Comparison of ENCODE assay signal across 8 cellular contexts in genomic region chr1:86703696-86704455, GRCh38. TPM values are rescaled to one million over a fixed set of nuclear protein-coding genes. Genes with fewer than 3 reads are reported as not detected.
DNase-seq lines count a peak whose midpoint lies in the region; ATAC-seq and TF ChIP-seq lines count a peak whose summit lies in the region.

No MANE protein-coding gene starts in this region.

- peak overlapping the region; percentile 89 for H2AFZ ChIP-seq in neuronal stem cell (ENCODE audit: low read length)

- H2BK120ac ChIP-seq in neuronal stem cell (ENCODE audit: low read depth, low read length): no peak overlapping the region

- H3K4me3 Mint-ChIP-seq in activated CD8-positive, alpha-beta memory T cell treated with anti-CD3 and anti-CD28 coated beads, Interleukin-2, amount 10 ng/mL, durations not matched to agents 7 days and 5 days: peak overlapping the region; percentile 97

- DNase-seq in ACHN: peak; percentile 38
- peak; percentile 84 for DNase-seq in NCI-H2227 treated with DMSO at 0.1 percent for 48 hours (lab: John Stamatoyannopoulos, UW)
- peak; percentile 71 for DNase-seq in activated CD8-positive, alpha-beta memory T cell treated with anti-CD3 and anti-CD28 coated beads, Interleukin-2, amount 10 ng/mL, durations not matched to agents 7 days and 5 days
- peak in 1 of 2 donors; percentile 12 for DNase-seq in foreskin fibroblast
- DNase-seq in neuronal stem cell (ENCODE audit: low spot score): peak; percentile 41
- DNase-seq in MV-4-11 (lab: John Stamatoyannopoulos, UW): no peak

- no peak overlapping the region for H2AK5ac ChIP-seq in neuronal stem cell (ENCODE audit: low read depth, low read length)

- peaks cover 0 to 12% of the 10 kb centered on the region in 2 donors for H3K36me3 ChIP-seq in neuronal stem cell (replicated peaks in 1 of 2; ENCODE audit: control insufficient read depth in 2 of 2, insufficient read depth in 2 of 2, low read length in 2 of 2)

- peaks cover 1% of the 10 kb centered on the region for H3K79me1 ChIP-seq in neuronal stem cell (ENCODE audit: low read depth, low read length)

- no peak overlapping the region for H4K91ac ChIP-seq in neuronal stem cell (ENCODE audit: low read depth, low read length, poor library complexity)

- H3K36me3 Mint-ChIP-seq in activated CD8-positive, alpha-beta memory T cell treated with anti-CD3 and anti-CD28 coated beads, Interleukin-2, amount 10 ng/mL, durations not matched to agents 7 days and 5 days: peaks cover 10% of the 10 kb centered on the region

- no peak for TF ChIP-seq CTCF in foreskin fibroblast (IDR thresholded peaks at IDR 0.05; ENCODE audit: low read depth, low read length)

- peak overlapping the region; percentile 94 for H3K27ac Mint-ChIP-seq in activated CD8-positive, alpha-beta memory T cell treated with anti-CD3 and anti-CD28 coated beads, Interleukin-2, amount 10 ng/mL, durations not matched to agents 7 days and 5 days

- peak overlapping the region; percentile 39 for H3K4me2 ChIP-seq in neuronal stem cell (ENCODE audit: insufficient read depth, low read length, poor library complexity, severe bottlenecking)

- H3K18ac ChIP-seq in neuronal stem cell (ENCODE audit: low read length): no peak overlapping the region

- H2BK5ac ChIP-seq in neuronal stem cell (ENCODE audit: low read length): peak overlapping the region; percentile 96

- no peak overlapping the region for H3K9ac ChIP-seq in neuronal stem cell (ENCODE audit: low read depth, low read length, poor library complexity)

- H3K4me3 ChIP-seq in foreskin fibroblast (ENCODE audit: low read depth in 1 of 2, low read length in 2 of 2) (peak overlapping the region; percentile 62 to 91), neuronal stem cell (ENCODE audit: low read length in 2 of 2) (peak overlapping the region; percentile 92 to 96)

- ATAC-seq in GM18517 (IDR thresholded peaks at IDR 0.05; ENCODE audit: unreplicated experiment) (peak; percentile 35), HG03039 (IDR thresholded peaks at IDR 0.05; ENCODE audit: unreplicated experiment) (peak; percentile 33)
- ATAC-seq in activated CD8-positive, alpha-beta memory T cell treated with anti-CD3 and anti-CD28 coated beads, Interleukin-2, amount 10 ng/mL, durations not matched to agents 7 days and 5 days: peak; percentile 54

- H3K14ac ChIP-seq in neuronal stem cell (ENCODE audit: low read length): no peak overlapping the region

- H3K4ac ChIP-seq in neuronal stem cell (ENCODE audit: low read length): no peak overlapping the region

- in situ Hi-C loops in ACHN (cut with HindIII; ENCODE audit: low pct_ligation_motif_present, low pct_unique_long_range_greater_than_20kb, low sequenced_read_pairs): no loop called here

- H3K9me3 ChIP-seq in neuronal stem cell (replicated peaks in 1 of 2; ENCODE audit: control insufficient read depth in 2 of 2, insufficient read depth in 1 of 2, low read depth in 1 of 2, low read length in 2 of 2): no peaks in the 10 kb centered on the region

- H4K8ac ChIP-seq in neuronal stem cell (ENCODE audit: low read depth, low read length): no peak overlapping the region

- no peak overlapping the region for H3K23ac ChIP-seq in neuronal stem cell (ENCODE audit: low read depth, low read length, poor library complexity)

- WGBS in neuronal stem cell (ENCODE audit: extremely low coverage in 2 of 2, insufficient read length in 2 of 2, insufficient replicate concordance in 1 of 2), 2 donors: no CpG with 5 or more reads among the region's 34 CpGs

- H3K9me3 Mint-ChIP-seq in activated CD8-positive, alpha-beta memory T cell treated with anti-CD3 and anti-CD28 coated beads, Interleukin-2, amount 10 ng/mL, durations not matched to agents 7 days and 5 days (ENCODE audit: low read depth): no peaks in the 10 kb centered on the region

- H3K27me3 ChIP-seq in neuronal stem cell (ENCODE audit: control insufficient read depth in 3 of 3, insufficient read depth in 3 of 3, low read depth in 1 of 3, low read length in 3 of 3): no peaks in the 10 kb centered on the region

- no peaks in the 10 kb centered on the region for H3K27me3 Mint-ChIP-seq in activated CD8-positive, alpha-beta memory T cell treated with anti-CD3 and anti-CD28 coated beads, Interleukin-2, amount 10 ng/mL, durations not matched to agents 7 days and 5 days

- H3K27ac ChIP-seq in neuronal stem cell (replicated peaks; ENCODE audit: low read length): no peak overlapping the region

- H3K4me1 Mint-ChIP-seq in activated CD8-positive, alpha-beta memory T cell treated with anti-CD3 and anti-CD28 coated beads, Interleukin-2, amount 10 ng/mL, durations not matched to agents 7 days and 5 days: peaks cover 37% of the 10 kb centered on the region

- peaks cover 0 to 3% of the 10 kb centered on the region in 2 donors for H3K4me1 ChIP-seq in neuronal stem cell (ENCODE audit: control insufficient read depth in 2 of 2, insufficient read depth in 1 of 2, low read depth in 1 of 2, low read length in 2 of 2)

- CTCF ChIA-PET in activated CD8-positive, alpha-beta memory T cell treated with anti-CD3 and anti-CD28 coated beads, Interleukin-2, amount 10 ng/mL, durations not matched to agents 7 days and 5 days (lab: Charles Lee): interaction anchor here (0.6 to 6.5 kb wide), 37 partner anchors 8 to 340 kb away, joined by 3 to 89 read pairs (median 4); partner anchors contain the start of genes HS2ST1, ODF2L and SELENOF

- no peak overlapping the region for H2BK12ac ChIP-seq in neuronal stem cell (ENCODE audit: low read length)

- H2BK15ac ChIP-seq in neuronal stem cell (ENCODE audit: low read length): no peak overlapping the region

RNA-seq across cellular contexts. Expression of gene SH3GLB1, which starts 0.5 kb away (rescaled TPM):
- total RNA-seq in activated CD8-positive, alpha-beta memory T cell treated with anti-CD3 and anti-CD28 coated beads, Interleukin-2, amount 10 ng/mL, durations not matched to agents 7 days and 5 days: 10 to 100 TPM; 62.1 to 68.6 TPM
- polyA plus RNA-seq in neuronal stem cell (2013, experiment 1 of 2): 23.0 TPM
- 23.7 TPM for polyA plus RNA-seq in neuronal stem cell (2013, experiment 2 of 2)
